In genomic region chr7:130902755-130903357, GRCh38 we compare ENCODE assay signal across 11 cellular contexts.
DNase-seq lines count a peak whose midpoint lies in the region; FAIRE-seq and TF ChIP-seq lines count a peak whose summit lies in the region.
"Had no signal": no experiment of that assay in that cellular context is flagged by ENCODE, and none has a peak within 500 bp of the region (broad histone marks: within the 10 kb centered on the region; RNA-seq: fewer than 3 reads in every experiment).

No MANE protein-coding gene starts in this region.

- TF ChIP-seq POLR2A in stomach (IDR thresholded peaks at IDR 0.05), result no peak

- no peak for TF ChIP-seq CTCF in kidney (IDR thresholded peaks at IDR 0.05; ENCODE audit: borderline replicate concordance, extremely low read depth, insufficient read depth)
- no peak for TF ChIP-seq CTCF in stomach (IDR thresholded peaks at IDR 0.05)

- H3K4me1 ChIP-seq in kidney (ENCODE audit: control insufficient read depth in 1 of 2, insufficient read depth in 1 of 2, low read depth in 1 of 2, low read length in 2 of 2) (peaks cover 37 to 62% of the 10 kb centered on the region in 2 donors), stomach (peaks cover 73 to 98% (median 85%) of the 10 kb centered on the region in 4 donors)

- H3K27me3 Mint-ChIP-seq in activated CD4-positive, alpha-beta T cell treated with anti-CD3 and anti-CD28 coated beads, Interleukin-2, amount 10 ng/mL, durations not matched to agents 24 days and 14 days, result no peaks in the 10 kb centered on the region
- H3K27me3 Mint-ChIP-seq in activated T-helper 1 cell treated with anti-CD3 and anti-CD28 coated beads, Interleukin-12 subunit alpha, Interleukin-12 subunit beta, Interleukin-2, Interleukin-4 antibody, amounts not matched to agents 30 ng/mL and 10 ng/mL and 1 ng/mL, durations not matched to agents 14 hours and 24 hours and 36 hours (ENCODE audit: insufficient read depth), result no peaks in the 10 kb centered on the region

- H3K4me3 ChIP-seq in kidney (ENCODE audit: low read length in 2 of 2), result no peak overlapping the region
- H3K4me3 ChIP-seq in stomach, result no peak overlapping the region

- no peak for DNase-seq in activated CD4-positive, alpha-beta T cell treated with anti-CD3 and anti-CD28 coated beads, Interleukin-2, amount 10 ng/mL, durations not matched to agents 24 days and 14 days
- DNase-seq in activated CD4-positive, alpha-beta T cell treated with anti-CD3 and anti-CD28 coated beads for 48 hours, result no peak
- no peak for DNase-seq in activated T-helper 1 cell treated with anti-CD3 and anti-CD28 coated beads, Interleukin-12 subunit alpha, Interleukin-12 subunit beta, Interleukin-2, Interleukin-4 antibody, amounts not matched to agents 30 ng/mL and 10 ng/mL and 1 ng/mL, durations not matched to agents 14 hours and 24 hours and 36 hours (ENCODE audit: low spot score)
- DNase-seq in kidney (no peak), stomach (no peak), NCI-H1092 (lab: John Stamatoyannopoulos, UW) (no peak), T-helper 9 cell (no peak), NCI-H2196 treated with DMSO at 0.1 percent for 48 hours (lab: John Stamatoyannopoulos, UW; ENCODE audit: unreplicated experiment) (no peak)
- DNase-seq: hippocampal formation, RPMI8226 had no signal

- peak overlapping the region; percentile 85 for H3K27ac Mint-ChIP-seq in activated CD4-positive, alpha-beta T cell treated with anti-CD3 and anti-CD28 coated beads, Interleukin-2, amount 10 ng/mL, durations not matched to agents 24 days and 14 days
- H3K27ac Mint-ChIP-seq in activated T-helper 1 cell treated with anti-CD3 and anti-CD28 coated beads, Interleukin-12 subunit alpha, Interleukin-12 subunit beta, Interleukin-2, Interleukin-4 antibody, amounts not matched to agents 30 ng/mL and 10 ng/mL and 1 ng/mL, durations not matched to agents 14 hours and 24 hours and 36 hours, result peak overlapping the region; percentile 88

- peaks cover 70% of the 10 kb centered on the region for H3K36me3 Mint-ChIP-seq in activated CD4-positive, alpha-beta T cell treated with anti-CD3 and anti-CD28 coated beads, Interleukin-2, amount 10 ng/mL, durations not matched to agents 24 days and 14 days (ENCODE audit: low read depth)
- peaks cover 51% of the 10 kb centered on the region for H3K36me3 Mint-ChIP-seq in activated T-helper 1 cell treated with anti-CD3 and anti-CD28 coated beads, Interleukin-12 subunit alpha, Interleukin-12 subunit beta, Interleukin-2, Interleukin-4 antibody, amounts not matched to agents 30 ng/mL and 10 ng/mL and 1 ng/mL, durations not matched to agents 14 hours and 24 hours and 36 hours (ENCODE audit: low read depth)

- no peaks in the 10 kb centered on the region for H3K27me3 ChIP-seq in stomach

- 82 to 89% (median 85%) methylated on average over 3 of the region's 3 CpGs for WGBS in stomach, 5 donors

- intact Hi-C loops in activated CD4-positive, alpha-beta T cell treated with anti-CD3 and anti-CD28 coated beads, Interleukin-2, amount 10 ng/mL, durations not matched to agents 24 days and 14 days (cut with micrococcal nuclease), result no loop called here
- intact Hi-C loops in activated T-helper 1 cell treated with anti-CD3 and anti-CD28 coated beads, Interleukin-12 subunit alpha, Interleukin-12 subunit beta, Interleukin-2, Interleukin-4 antibody, amounts not matched to agents 30 ng/mL and 10 ng/mL and 1 ng/mL, durations not matched to agents 14 hours and 24 hours and 36 hours (cut with micrococcal nuclease), result no loop called here
- intact Hi-C loops in kidney (cut with DNase I) (no loop called here), stomach (cut with DNase I; ENCODE audit: low total_unique reads) (no loop called here)

- H3K9me3 Mint-ChIP-seq in activated CD4-positive, alpha-beta T cell treated with anti-CD3 and anti-CD28 coated beads, Interleukin-2, amount 10 ng/mL, durations not matched to agents 24 days and 14 days, result no peaks in the 10 kb centered on the region
- H3K9me3 Mint-ChIP-seq in activated T-helper 1 cell treated with anti-CD3 and anti-CD28 coated beads, Interleukin-12 subunit alpha, Interleukin-12 subunit beta, Interleukin-2, Interleukin-4 antibody, amounts not matched to agents 30 ng/mL and 10 ng/mL and 1 ng/mL, durations not matched to agents 14 hours and 24 hours and 36 hours, result no peaks in the 10 kb centered on the region

- TF ChIP-seq EP300 in stomach (IDR thresholded peaks at IDR 0.05), result no peak

- H3K9ac ChIP-seq in kidney (ENCODE audit: low read length in 2 of 2), result peak overlapping the region in 1 of 2 donors; percentile 15

- H3K36me3 ChIP-seq in kidney (ENCODE audit: control insufficient read depth in 1 of 2, insufficient read depth in 2 of 2, low read length in 2 of 2), result peaks cover 0 to 8% of the 10 kb centered on the region in 2 donors
- H3K36me3 ChIP-seq in stomach, result peaks cover 0 to 36% (median 19%) of the 10 kb centered on the region in 4 donors

- H3K27ac ChIP-seq in kidney (ENCODE audit: low read depth in 2 of 2, low read length in 2 of 2), result peak overlapping the region; percentile 73 to 74
- H3K27ac ChIP-seq in stomach, result peak overlapping the region in 4 of 5 donors; percentile 76 to 85 (median 80)

- H3K4me1 Mint-ChIP-seq in activated CD4-positive, alpha-beta T cell treated with anti-CD3 and anti-CD28 coated beads, Interleukin-2, amount 10 ng/mL, durations not matched to agents 24 days and 14 days, result peaks cover 71% of the 10 kb centered on the region
- H3K4me1 Mint-ChIP-seq in activated T-helper 1 cell treated with anti-CD3 and anti-CD28 coated beads, Interleukin-12 subunit alpha, Interleukin-12 subunit beta, Interleukin-2, Interleukin-4 antibody, amounts not matched to agents 30 ng/mL and 10 ng/mL and 1 ng/mL, durations not matched to agents 14 hours and 24 hours and 36 hours (ENCODE audit: low read depth), result peaks cover 83% of the 10 kb centered on the region

- H3K4me3 Mint-ChIP-seq in activated CD4-positive, alpha-beta T cell treated with anti-CD3 and anti-CD28 coated beads, Interleukin-2, amount 10 ng/mL, durations not matched to agents 24 days and 14 days, result no peak overlapping the region
- no peak overlapping the region for H3K4me3 Mint-ChIP-seq in activated T-helper 1 cell treated with anti-CD3 and anti-CD28 coated beads, Interleukin-12 subunit alpha, Interleukin-12 subunit beta, Interleukin-2, Interleukin-4 antibody, amounts not matched to agents 30 ng/mL and 10 ng/mL and 1 ng/mL, durations not matched to agents 14 hours and 24 hours and 36 hours

- H3K9me3 ChIP-seq in kidney (ENCODE audit: control insufficient read depth in 1 of 2, low read length in 2 of 2) (no peaks in the 10 kb centered on the region), stomach (no peaks in the 10 kb centered on the region)

- FAIRE-seq in kidney (lab: Jason Lieb, UNC), result no peak
- FAIRE-seq: urothelium cell line had no signal
